17 cellular contexts compared by ENCODE assay signal in genomic region chr15:51938286-51938685, GRCh38. TPM values are rescaled to one million over a fixed set of nuclear protein-coding genes. Genes with fewer than 3 reads are reported as not detected.
DNase-seq lines count a peak whose midpoint lies in the region; ATAC-seq and TF ChIP-seq lines count a peak whose summit lies in the region.
"Had no signal": no experiment of that assay in that cellular context is flagged by ENCODE, and none has a peak within 500 bp of the region (broad histone marks: within the 10 kb centered on the region; RNA-seq: fewer than 3 reads in every experiment).

No MANE protein-coding gene starts in this region.

- peaks cover 5% of the 10 kb centered on the region for H3K4me1 ChIP-seq in mammary epithelial cell (ENCODE audit: insufficient read depth, low read length)
- no peaks in the 10 kb centered on the region for H3K4me1 ChIP-seq in breast epithelium
- H3K4me1 ChIP-seq in psoas muscle, result peaks cover 12% of the 10 kb centered on the region

- no peak for ATAC-seq in WTC11
- ATAC-seq in GM21786 (IDR thresholded peaks at IDR 0.05; ENCODE audit: unreplicated experiment), result no peak
- ATAC-seq in GM19328 (IDR thresholded peaks at IDR 0.05; ENCODE audit: unreplicated experiment), result no peak
- ATAC-seq in psoas muscle, result no peak

- H3K9me3 Mint-ChIP-seq in WTC11, result no peaks in the 10 kb centered on the region

- H3K27ac ChIP-seq in mammary epithelial cell (ENCODE audit: insufficient read depth, low read depth, low read length), result no peak overlapping the region
- no peak overlapping the region for H3K27ac ChIP-seq in breast epithelium
- peak overlapping the region; percentile 11 for H3K27ac ChIP-seq in epithelial cell of prostate
- H3K27ac ChIP-seq in psoas muscle, result no peak overlapping the region
- H3K27ac ChIP-seq: KMS-11 had no signal

- peaks cover 2% of the 10 kb centered on the region for H3K79me2 ChIP-seq in mammary epithelial cell (ENCODE audit: insufficient read depth, low read length)

- CTCF ChIA-PET in mammary epithelial cell (lab: Charles Lee; ENCODE audit: low non-redundant PET), result no interaction called here
- CTCF ChIA-PET in WTC11 (lab: Charles Lee), result no interaction called here

- H3K27me3 ChIP-seq in mammary epithelial cell (ENCODE audit: insufficient read depth, low read length), result no peaks in the 10 kb centered on the region
- H3K27me3 ChIP-seq in breast epithelium, result no peaks in the 10 kb centered on the region
- H3K27me3 ChIP-seq in psoas muscle (ENCODE audit: insufficient read depth in 3 of 3, low read length in 2 of 3), result no peaks in the 10 kb centered on the region

- no peak for TF ChIP-seq CTCF in mammary epithelial cell (conservative IDR thresholded peaks at IDR 0.05 in 1 of 2, IDR thresholded peaks at IDR 0.05 in 1 of 2; ENCODE audit: extremely low read depth in 1 of 2, insufficient read depth in 1 of 2, low read depth in 1 of 2, low read length in 2 of 2)
- TF ChIP-seq CTCF in breast epithelium (IDR thresholded peaks at IDR 0.05), result no peak
- no peak for TF ChIP-seq CTCF in WTC11 (IDR thresholded peaks at IDR 0.05)
- TF ChIP-seq CTCF in psoas muscle (IDR thresholded peaks at IDR 0.05), result no peak

- DNase-seq in mammary epithelial cell (peak; percentile 23), breast epithelium (ENCODE audit: low spot score in 2 of 2) (no peak), WTC11 (ENCODE audit: low spot score) (no peak), epithelial cell of prostate (ENCODE audit: low read depth, low spot score) (no peak), psoas muscle (no peak)
- DNase-seq: ACHN, C1 segment of cervical spinal cord, NCI-H1417, NCI-H187, NCI-H2107, NCI-H510A treated with DMSO at 0.1 percent for 48 hours, NCI-H774, RPMI8226, SHP77 treated with DMSO at 0.1 percent for 48 hours had no signal

- dilution Hi-C loops in mammary epithelial cell (cut with HindIII; ENCODE audit: low sequenced_read_pairs), result no loop called here

- no TSS peak for BruUV-seq in mammary epithelial cell (replicated peaks; lab: Mats Ljungman, UMichigan)

- peak overlapping the region; percentile 23; the same call in 1 of the 2 replicates for H3K27ac Mint-ChIP-seq in WTC11

- no peak overlapping the region for H3K4me3 Mint-ChIP-seq in WTC11

- H2AFZ ChIP-seq in mammary epithelial cell (ENCODE audit: low read depth, low read length), result no peak overlapping the region

- WGBS in mammary epithelial cell (ENCODE audit: low coverage, missing lambda C conversion rate), result 81% methylated on average over 3 of the region's 3 CpGs
- WGBS in psoas muscle, 3 donors, result 62 to 90% (median 84%) methylated on average over 3 of the region's 3 CpGs

- H3K9ac ChIP-seq in mammary epithelial cell (ENCODE audit: insufficient read depth, low read length), result no peak overlapping the region
- H3K9ac ChIP-seq: KMS-11 had no signal

- H3K36me3 Mint-ChIP-seq in WTC11, result peaks cover 26% of the 10 kb centered on the region

- H3K4me1 Mint-ChIP-seq in WTC11, result no peaks in the 10 kb centered on the region

- H3K9me3 ChIP-seq in mammary epithelial cell (replicated peaks; ENCODE audit: insufficient read depth, low read length), result no peaks in the 10 kb centered on the region
- H3K9me3 ChIP-seq in breast epithelium, result no peaks in the 10 kb centered on the region
- H3K9me3 ChIP-seq in psoas muscle, result no peaks in the 10 kb centered on the region

- POLR2A ChIA-PET in WTC11 (lab: Charles Lee), result no interaction called here

- no peaks in the 10 kb centered on the region for H3K27me3 Mint-ChIP-seq in WTC11 (ENCODE audit: low read depth)

- H3K36me3 ChIP-seq in mammary epithelial cell (ENCODE audit: insufficient read depth, low read length) (peaks cover 17% of the 10 kb centered on the region), breast epithelium (no peaks in the 10 kb centered on the region), psoas muscle (ENCODE audit: insufficient read depth in 1 of 2, low read depth in 1 of 2) (peaks cover 0 to 32% of the 10 kb centered on the region in 2 donors)

- H4K20me1 ChIP-seq in mammary epithelial cell (ENCODE audit: insufficient read depth, low read length), result no peaks in the 10 kb centered on the region

- TF ChIP-seq POLR2A in breast epithelium (IDR thresholded peaks at IDR 0.05), result no peak

- in situ Hi-C loops in mammary epithelial cell (cut with MboI; ENCODE audit: low sequenced_read_pairs in 2 of 2), result no loop called here

- no peak overlapping the region for H3K4me3 ChIP-seq in mammary epithelial cell (replicated peaks in 1 of 3; ENCODE audit: insufficient read depth in 1 of 3, low read depth in 2 of 3, low read length in 3 of 3)
- H3K4me3 ChIP-seq in breast epithelium, result no peak overlapping the region
- H3K4me3 ChIP-seq in psoas muscle, result no peak overlapping the region

- no peak overlapping the region for H3K4me2 ChIP-seq in mammary epithelial cell (ENCODE audit: insufficient read depth, low read depth, low read length)
- H3K4me2 ChIP-seq: KMS-11 had no signal

- intact Hi-C loops in mammary epithelial cell (cut with micrococcal nuclease), result no loop called here
- intact Hi-C loops in breast epithelium (cut with DNase I; ENCODE audit: low total_unique reads), result no loop called here
- intact Hi-C loops in psoas muscle (cut with DNase I), result no loop called here

TF ChIP-seq in WTC11, 78 proteins besides CTCF, POLR2A, EP300 and RAD21:
- no peak for TF ChIP-seq ZNF396 (CRISPR knock-in tag; IDR thresholded peaks at IDR 0.05; ENCODE audit: borderline replicate concordance)
- TF ChIP-seq ZBTB21 (CRISPR knock-in tag; IDR thresholded peaks at IDR 0.05; ENCODE audit: borderline replicate concordance), result no peak
- TF ChIP-seq SMAD4 (CRISPR knock-in tag; IDR thresholded peaks at IDR 0.05), result no peak

RNA-seq across cellular contexts. Expression of gene LEO1, which starts 33.3 kb away (rescaled TPM):
- 10 to 100 TPM; 11.3 to 25.5 TPM for total RNA-seq in mammary epithelial cell
- 7.3 TPM for polyA plus RNA-seq in mammary epithelial cell
- polyA minus RNA-seq in mammary epithelial cell, result 7.5 TPM
- total RNA-seq in breast epithelium, result 10 to 100 TPM; 12.8 to 25.5 (median 23.3) TPM
- total RNA-seq in WTC11 (2021), result 24.9 to 28.4 TPM (median 25.0 TPM) in 3 replicates
- 10 to 100 TPM in 1 of 4 donors, 1 to 10 TPM in 3; 6.2 to 10.2 (median 7.1) TPM for total RNA-seq in psoas muscle
- polyA plus RNA-seq in psoas muscle, result 10 to 100 TPM in 2 of 3 donors, 1 to 10 TPM in 1; 7.1 to 18.6 (median 16.3) TPM
